ENCODE assay signal across 1 cellular context in the genomic region with DNA sequence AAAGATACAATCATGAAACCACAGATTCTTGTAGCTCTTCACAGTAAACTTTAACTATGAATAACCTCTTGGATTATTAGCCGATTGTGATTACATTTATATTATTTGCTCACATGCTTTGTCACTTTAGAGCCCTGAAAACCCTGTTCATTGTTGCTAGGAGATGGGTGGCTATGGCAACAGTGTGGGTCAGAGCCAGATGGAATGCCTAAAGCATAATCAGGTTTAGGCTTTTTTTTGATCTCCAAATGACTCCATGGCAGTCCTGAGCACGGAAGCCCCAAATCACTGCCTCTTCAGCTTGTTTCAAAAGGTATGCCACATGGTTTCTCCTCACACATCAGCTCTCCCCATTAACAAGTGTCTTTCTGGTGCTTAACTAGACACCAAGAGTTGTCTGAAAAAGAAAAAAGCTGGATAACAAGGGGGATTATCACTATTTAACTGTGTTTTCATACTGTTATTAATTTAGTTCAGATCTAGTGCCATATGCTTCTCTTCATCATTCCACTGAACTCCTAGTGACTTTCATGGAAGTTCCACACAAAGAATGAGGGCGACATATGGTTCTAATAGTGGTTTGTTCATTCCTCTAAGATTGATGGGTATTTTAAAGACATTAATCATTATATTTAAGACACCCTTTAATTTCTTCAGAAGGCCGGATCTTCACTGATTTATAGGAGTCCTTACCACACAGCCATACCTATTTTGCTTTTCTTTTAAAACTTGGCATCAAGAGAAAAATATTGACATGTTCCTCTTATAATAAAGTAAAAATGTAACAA.
TF ChIP-seq lines count a peak whose summit lies in the region.

No MANE protein-coding gene starts in this region.

TF ChIP-seq in GM23338, 12 proteins besides CTCF, POLR2A, EP300 and RAD21 (continued from another document):
- TF ChIP-seq ZNF462 (CRISPR knock-in tag; IDR thresholded peaks at IDR 0.05) (no peak), NANOG (IDR thresholded peaks at IDR 0.05; ENCODE audit: borderline replicate concordance) (no peak), JUNB (IDR thresholded peaks at IDR 0.05; ENCODE audit: unreplicated experiment) (no peak), EZH2 (IDR thresholded peaks at IDR 0.05; ENCODE audit: low read depth, unreplicated experiment) (no peak)
- TF ChIP-seq, protein P1, sequence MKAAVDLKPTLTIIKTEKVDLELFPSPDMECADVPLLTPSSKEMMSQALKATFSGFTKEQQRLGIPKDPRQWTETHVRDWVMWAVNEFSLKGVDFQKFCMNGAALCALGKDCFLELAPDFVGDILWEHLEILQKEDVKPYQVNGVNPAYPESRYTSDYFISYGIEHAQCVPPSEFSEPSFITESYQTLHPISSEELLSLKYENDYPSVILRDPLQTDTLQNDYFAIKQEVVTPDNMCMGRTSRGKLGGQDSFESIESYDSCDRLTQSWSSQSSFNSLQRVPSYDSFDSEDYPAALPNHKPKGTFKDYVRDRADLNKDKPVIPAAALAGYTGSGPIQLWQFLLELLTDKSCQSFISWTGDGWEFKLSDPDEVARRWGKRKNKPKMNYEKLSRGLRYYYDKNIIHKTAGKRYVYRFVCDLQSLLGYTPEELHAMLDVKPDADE (IDR thresholded peaks at IDR 0.05) = no peak
TF ChIP-seq in GM23338: peak in this region for 0.
